ENCODE assay signal across 20 cellular contexts in the genomic region with DNA sequence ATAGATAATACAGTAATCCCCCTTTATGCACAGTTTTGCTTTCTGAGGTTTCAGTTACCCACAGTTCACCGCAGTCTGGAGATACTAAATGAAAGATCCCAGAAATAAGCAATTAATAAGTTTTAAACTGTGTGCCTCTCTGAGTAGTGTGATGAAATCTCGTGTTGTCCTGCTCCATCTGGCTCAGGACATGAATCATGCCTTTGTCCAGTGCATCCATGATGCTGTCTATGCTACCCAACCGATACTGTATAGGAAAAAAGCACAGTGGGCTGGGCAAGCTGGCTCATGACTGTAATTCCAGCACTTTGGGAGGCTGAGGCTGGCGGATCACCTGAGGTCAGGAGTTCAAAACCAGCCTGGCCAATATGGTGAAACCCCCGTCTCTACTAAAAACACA.
"Had no signal": no experiment of that assay in that cellular context is flagged by ENCODE, and none has a peak within 500 bp of the region (broad histone marks: within the 10 kb centered on the region; RNA-seq: fewer than 3 reads in every experiment).

No MANE protein-coding gene starts in this region.

- H3K27me3 ChIP-seq: colonic mucosa, ovary, testis, uterus had no signal

- H3K27ac ChIP-seq: colonic mucosa, neutrophil, ovary, skin epidermis, testis, uterus had no signal

- ATAC-seq: activated CD8-positive, alpha-beta T cell treated with anti-CD3 and anti-CD28 coated beads for 36 hours; activated naive CD8-positive, alpha-beta T cell treated with anti-CD3 and anti-CD28 coated beads, Interleukin-2, amount 50 U/mL, for 24 hours; activated T-cell treated with anti-CD3 and anti-CD28 coated beads, Interleukin-2, amount 50 U/mL, for 4 hours; left cardiac atrium; left ventricle myocardium superior; sciatic nerve; stimulated activated naive CD8-positive, alpha-beta T cell treated with anti-CD3 and anti-CD28 coated beads, Interleukin-15, Interleukin-2, amounts not matched to agents 100 U/mL and 50 U/mL, for 24 hours had no signal

- H3K4me3 ChIP-seq: colonic mucosa, ovary, skin epidermis, testis, uterus had no signal

- H3K36me3 ChIP-seq: colonic mucosa, neutrophil, ovary, uterus had no signal

- H3K4me1 ChIP-seq: colonic mucosa, uterus had no signal

- H3K9me3 ChIP-seq: colonic mucosa, neutrophil, ovary, testis, uterus had no signal

- FAIRE-seq: keratinocyte had no signal

- DNase-seq: activated B cell treated with CpG ODN at 0.5 μM for 24 hours; activated CD4-positive, alpha-beta T cell treated with anti-CD3 and anti-CD28 coated beads, Interleukin-2, amount 50 U/mL, for 1 hour; activated CD8-positive, alpha-beta T cell treated with anti-CD3 and anti-CD28 coated beads for 36 hours; activated naive CD8-positive, alpha-beta T cell treated with anti-CD3 and anti-CD28 coated beads, Interleukin-2, amount 50 U/mL, for 24 hours; activated T-cell treated with anti-CD3 and anti-CD28 coated beads, Interleukin-2, amount 50 U/mL, for 4 hours; colonic mucosa; effector CD8-positive, alpha-beta T cell; left cardiac atrium; left ventricle myocardium superior; ovary; stimulated activated CD4-positive, alpha-beta T cell treated with anti-CD3 and anti-CD28 coated beads, Interleukin-12 subunit alpha, Interleukin-12 subunit beta, amount 100 ng/mL, for 4 hours; stimulated activated CD4-positive, alpha-beta T cell treated with anti-CD3 and anti-CD28 coated beads, Interleukin-4, amount 100 ng/mL, for 1 hour; stimulated activated naive CD8-positive, alpha-beta T cell treated with anti-CD3 and anti-CD28 coated beads, Interleukin-15, Interleukin-2, amounts not matched to agents 100 U/mL and 50 U/mL, for 24 hours; T-helper 1 cell; testis; uterus had no signal
